In genomic region chr1:52053862-52054261, GRCh38 we compare ENCODE assay signal across 11 cellular contexts. TPM values are rescaled to one million over a fixed set of nuclear protein-coding genes. Genes with fewer than 3 reads are reported as not detected.
A peak's percentile ranks its signal among the peaks of the same experiment; 100 is the strongest.
DNase-seq lines count a peak whose midpoint lies in the region; ATAC-seq and TF ChIP-seq lines count a peak whose summit lies in the region.
"Had no signal": no experiment of that assay in that cellular context is flagged by ENCODE, and none has a peak within 500 bp of the region (broad histone marks: within the 10 kb centered on the region; RNA-seq: fewer than 3 reads in every experiment).

No MANE protein-coding gene starts in this region.

- intact Hi-C loops in activated T-helper 1 cell treated with anti-CD3 and anti-CD28 coated beads, Interleukin-12 subunit alpha, Interleukin-12 subunit beta, Interleukin-2, Interleukin-4 antibody, amounts not matched to agents 30 ng/mL and 10 ng/mL and 1 ng/mL, durations not matched to agents 14 hours and 24 hours and 36 hours (cut with micrococcal nuclease), result loop anchor here (10.0 kb wide), 2 partner anchors 581 to 1891 kb away; partner anchors contain the start of genes IFT25, LRRC42 and SHISAL2A
- intact Hi-C loops in colonic mucosa (cut with DNase I), result no loop called here

- no peaks in the 10 kb centered on the region for H3K27me3 ChIP-seq in iPS-20b (ENCODE audit: insufficient read depth, low read length)
- no peaks in the 10 kb centered on the region for H3K27me3 ChIP-seq in subcutaneous abdominal adipose tissue (ENCODE audit: control insufficient read depth in 5 of 5, insufficient read depth in 4 of 5, low read length in 5 of 5)
- no peaks in the 10 kb centered on the region for H3K27me3 ChIP-seq in colonic mucosa

- peaks cover 53% of the 10 kb centered on the region for H3K4me1 Mint-ChIP-seq in activated naive CD4-positive, alpha-beta T cell treated with anti-CD3 and anti-CD28 coated beads, Interleukin-2, amount 50 U/mL, for 24 hours
- H3K4me1 Mint-ChIP-seq in activated T-helper 1 cell treated with anti-CD3 and anti-CD28 coated beads, Interleukin-12 subunit alpha, Interleukin-12 subunit beta, Interleukin-2, Interleukin-4 antibody, amounts not matched to agents 30 ng/mL and 10 ng/mL and 1 ng/mL, durations not matched to agents 14 hours and 24 hours and 36 hours (ENCODE audit: low read depth), result peaks cover 62% of the 10 kb centered on the region

- H3K4me3 ChIP-seq in iPS-20b (ENCODE audit: low read length) (peak overlapping the region; percentile 99), subcutaneous abdominal adipose tissue (ENCODE audit: low read depth in 1 of 5, low read length in 5 of 5) (peak overlapping the region in 4 of 5 donors; percentile 93 to 97 (median 96)), colonic mucosa (no peak overlapping the region)

- no peaks in the 10 kb centered on the region for H3K9me3 Mint-ChIP-seq in activated naive CD4-positive, alpha-beta T cell treated with anti-CD3 and anti-CD28 coated beads, Interleukin-2, amount 50 U/mL, for 24 hours
- H3K9me3 Mint-ChIP-seq in activated T-helper 1 cell treated with anti-CD3 and anti-CD28 coated beads, Interleukin-12 subunit alpha, Interleukin-12 subunit beta, Interleukin-2, Interleukin-4 antibody, amounts not matched to agents 30 ng/mL and 10 ng/mL and 1 ng/mL, durations not matched to agents 14 hours and 24 hours and 36 hours, result no peaks in the 10 kb centered on the region

- no peak for DNase-seq in activated naive CD4-positive, alpha-beta T cell treated with anti-CD3 and anti-CD28 coated beads, Interleukin-2, amount 50 U/mL, for 16 hours
- no peak for DNase-seq in activated T-helper 1 cell treated with anti-CD3 and anti-CD28 coated beads, Interleukin-12 subunit alpha, Interleukin-12 subunit beta, Interleukin-2, Interleukin-4 antibody, amounts not matched to agents 30 ng/mL and 10 ng/mL and 1 ng/mL, durations not matched to agents 14 hours and 24 hours and 36 hours (ENCODE audit: low spot score)
- DNase-seq in NCI-H2107 (lab: John Stamatoyannopoulos, UW) (no peak), colonic mucosa (no peak)
- DNase-seq: activated CD4-positive, alpha-beta T cell treated with anti-CD3 and anti-CD28 coated beads, Interleukin-2, amount 50 U/mL, for 4 hours; NCI-H1417 treated with DMSO at 0.1 percent for 48 hours; stimulated activated CD4-positive, alpha-beta T cell treated with anti-CD3 and anti-CD28 coated beads, Interleukin-4, amount 100 ng/mL, for 4 hours had no signal

- H3K9me3 ChIP-seq in iPS-20b (ENCODE audit: insufficient read depth, low read depth, low read length) (no peaks in the 10 kb centered on the region), subcutaneous abdominal adipose tissue (ENCODE audit: control insufficient read depth in 5 of 5, low read length in 5 of 5) (no peaks in the 10 kb centered on the region), colonic mucosa (no peaks in the 10 kb centered on the region)

- H3K4me1 ChIP-seq in iPS-20b (ENCODE audit: insufficient read depth, low read length) (peaks cover 18% of the 10 kb centered on the region), subcutaneous abdominal adipose tissue (ENCODE audit: control insufficient read depth in 5 of 5, insufficient read depth in 5 of 5, low read length in 5 of 5) (peaks cover 7 to 49% (median 45%) of the 10 kb centered on the region in 5 donors), colonic mucosa (peaks cover 10% of the 10 kb centered on the region)

- H3K9ac ChIP-seq in iPS-20b (ENCODE audit: low read depth, low read length) (peak overlapping the region; percentile 99; the same call in 1 of the 2 replicates), subcutaneous abdominal adipose tissue (ENCODE audit: low read length in 5 of 5) (peak overlapping the region in 4 of 5 donors; percentile 89 to 99 (median 90)), colonic mucosa (ENCODE audit: low read depth in 2 of 2, low read length in 2 of 2) (peak overlapping the region in 1 of 2 donors; percentile 97)

- H3K27ac ChIP-seq in iPS-20b (ENCODE audit: low read length) (no peak overlapping the region), subcutaneous abdominal adipose tissue (ENCODE audit: low read depth, low read length) (no peak overlapping the region), colonic mucosa (no peak overlapping the region)

- no peak for TF ChIP-seq CTCF in colonic mucosa (IDR thresholded peaks at IDR 0.05)

- H3K27ac Mint-ChIP-seq in activated naive CD4-positive, alpha-beta T cell treated with anti-CD3 and anti-CD28 coated beads, Interleukin-2, amount 50 U/mL, for 24 hours, result peak overlapping the region; percentile 25
- no peak overlapping the region for H3K27ac Mint-ChIP-seq in activated T-helper 1 cell treated with anti-CD3 and anti-CD28 coated beads, Interleukin-12 subunit alpha, Interleukin-12 subunit beta, Interleukin-2, Interleukin-4 antibody, amounts not matched to agents 30 ng/mL and 10 ng/mL and 1 ng/mL, durations not matched to agents 14 hours and 24 hours and 36 hours

- H3K4me3 Mint-ChIP-seq in activated naive CD4-positive, alpha-beta T cell treated with anti-CD3 and anti-CD28 coated beads, Interleukin-2, amount 50 U/mL, for 24 hours, result peak overlapping the region; percentile 97
- peak overlapping the region; percentile 100 for H3K4me3 Mint-ChIP-seq in activated T-helper 1 cell treated with anti-CD3 and anti-CD28 coated beads, Interleukin-12 subunit alpha, Interleukin-12 subunit beta, Interleukin-2, Interleukin-4 antibody, amounts not matched to agents 30 ng/mL and 10 ng/mL and 1 ng/mL, durations not matched to agents 14 hours and 24 hours and 36 hours

- ATAC-seq in HG03439 (IDR thresholded peaks at IDR 0.05; ENCODE audit: unreplicated experiment), result no peak

- peaks cover 8% of the 10 kb centered on the region for H3K36me3 Mint-ChIP-seq in activated naive CD4-positive, alpha-beta T cell treated with anti-CD3 and anti-CD28 coated beads, Interleukin-2, amount 50 U/mL, for 24 hours
- peaks cover 20% of the 10 kb centered on the region for H3K36me3 Mint-ChIP-seq in activated T-helper 1 cell treated with anti-CD3 and anti-CD28 coated beads, Interleukin-12 subunit alpha, Interleukin-12 subunit beta, Interleukin-2, Interleukin-4 antibody, amounts not matched to agents 30 ng/mL and 10 ng/mL and 1 ng/mL, durations not matched to agents 14 hours and 24 hours and 36 hours (ENCODE audit: low read depth)

- peaks cover 33% of the 10 kb centered on the region for H3K36me3 ChIP-seq in iPS-20b (ENCODE audit: insufficient read depth, low read depth, low read length)
- peaks cover 0 to 12% (median 5%) of the 10 kb centered on the region in 5 donors for H3K36me3 ChIP-seq in subcutaneous abdominal adipose tissue (ENCODE audit: control insufficient read depth in 5 of 5, insufficient read depth in 5 of 5, low read length in 5 of 5)
- H3K36me3 ChIP-seq in colonic mucosa, result no peaks in the 10 kb centered on the region

- no peaks in the 10 kb centered on the region for H3K27me3 Mint-ChIP-seq in activated naive CD4-positive, alpha-beta T cell treated with anti-CD3 and anti-CD28 coated beads, Interleukin-2, amount 50 U/mL, for 24 hours
- H3K27me3 Mint-ChIP-seq in activated T-helper 1 cell treated with anti-CD3 and anti-CD28 coated beads, Interleukin-12 subunit alpha, Interleukin-12 subunit beta, Interleukin-2, Interleukin-4 antibody, amounts not matched to agents 30 ng/mL and 10 ng/mL and 1 ng/mL, durations not matched to agents 14 hours and 24 hours and 36 hours (ENCODE audit: insufficient read depth), result no peaks in the 10 kb centered on the region

RNA-seq across cellular contexts. Expression of gene TXNDC12, which starts 1.1 kb away (rescaled TPM):
- 46.0 and 46.7 TPM in 2 replicates for total RNA-seq in activated T-helper 1 cell treated with anti-CD3 and anti-CD28 coated beads, Interleukin-12 subunit alpha, Interleukin-12 subunit beta, Interleukin-2, Interleukin-4 antibody, amounts not matched to agents 30 ng/mL and 10 ng/mL and 1 ng/mL, durations not matched to agents 14 hours and 24 hours and 36 hours
- 10 to 100 TPM; 51.7 to 68.1 TPM for total RNA-seq in colonic mucosa

RNA-seq across cellular contexts. Expression of gene BTF3L4, which starts 2.2 kb away (rescaled TPM):
- total RNA-seq in activated T-helper 1 cell treated with anti-CD3 and anti-CD28 coated beads, Interleukin-12 subunit alpha, Interleukin-12 subunit beta, Interleukin-2, Interleukin-4 antibody, amounts not matched to agents 30 ng/mL and 10 ng/mL and 1 ng/mL, durations not matched to agents 14 hours and 24 hours and 36 hours, result 44.9 and 47.5 TPM in 2 replicates
- total RNA-seq in colonic mucosa, result 10 to 100 TPM; 20.7 to 23.4 TPM

RNA-seq across cellular contexts. Expression of gene KTI12, which starts 20.3 kb away (rescaled TPM):
- total RNA-seq in activated T-helper 1 cell treated with anti-CD3 and anti-CD28 coated beads, Interleukin-12 subunit alpha, Interleukin-12 subunit beta, Interleukin-2, Interleukin-4 antibody, amounts not matched to agents 30 ng/mL and 10 ng/mL and 1 ng/mL, durations not matched to agents 14 hours and 24 hours and 36 hours, result 21.6 and 22.4 TPM in 2 replicates
- 1 to 10 TPM; 7.5 to 8.4 TPM for total RNA-seq in colonic mucosa
